Comparison of ENCODE assay signal across 2 cellular contexts in the genomic region with DNA sequence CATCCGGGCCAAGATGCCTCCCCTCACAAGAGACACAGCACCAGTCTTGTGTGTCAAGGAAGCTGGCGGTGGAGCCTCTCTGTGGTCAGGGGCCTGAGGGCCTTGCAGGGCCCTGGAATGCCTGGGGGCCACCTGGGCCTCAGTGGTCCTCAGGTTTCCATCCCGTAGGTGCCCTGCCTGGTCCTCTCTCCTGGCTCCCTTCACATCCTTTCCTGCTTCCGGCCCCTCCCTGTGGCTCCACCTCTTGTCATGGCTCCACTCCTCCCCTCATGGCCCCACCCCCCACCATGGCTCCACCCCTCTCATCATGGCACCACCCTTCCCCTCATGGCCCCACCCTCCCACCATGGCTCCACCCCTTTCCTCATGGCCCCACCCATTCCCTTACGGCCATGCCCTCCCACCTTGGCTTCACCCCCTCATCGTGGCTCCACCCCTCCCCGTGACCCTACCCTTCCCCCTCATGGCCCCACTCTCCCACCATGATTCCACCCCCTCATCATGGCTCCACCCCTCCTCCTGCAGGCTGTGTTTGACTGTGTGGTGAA.
A peak's percentile ranks its signal among the peaks of the same experiment; 100 is the strongest.
TF ChIP-seq lines count a peak whose summit lies in the region.

No MANE protein-coding gene starts in this region.

TF ChIP-seq in HEK293, 187 proteins besides CTCF, POLR2A, EP300 and RAD21 (continues in another document):
- TF ChIP-seq, protein P1, sequence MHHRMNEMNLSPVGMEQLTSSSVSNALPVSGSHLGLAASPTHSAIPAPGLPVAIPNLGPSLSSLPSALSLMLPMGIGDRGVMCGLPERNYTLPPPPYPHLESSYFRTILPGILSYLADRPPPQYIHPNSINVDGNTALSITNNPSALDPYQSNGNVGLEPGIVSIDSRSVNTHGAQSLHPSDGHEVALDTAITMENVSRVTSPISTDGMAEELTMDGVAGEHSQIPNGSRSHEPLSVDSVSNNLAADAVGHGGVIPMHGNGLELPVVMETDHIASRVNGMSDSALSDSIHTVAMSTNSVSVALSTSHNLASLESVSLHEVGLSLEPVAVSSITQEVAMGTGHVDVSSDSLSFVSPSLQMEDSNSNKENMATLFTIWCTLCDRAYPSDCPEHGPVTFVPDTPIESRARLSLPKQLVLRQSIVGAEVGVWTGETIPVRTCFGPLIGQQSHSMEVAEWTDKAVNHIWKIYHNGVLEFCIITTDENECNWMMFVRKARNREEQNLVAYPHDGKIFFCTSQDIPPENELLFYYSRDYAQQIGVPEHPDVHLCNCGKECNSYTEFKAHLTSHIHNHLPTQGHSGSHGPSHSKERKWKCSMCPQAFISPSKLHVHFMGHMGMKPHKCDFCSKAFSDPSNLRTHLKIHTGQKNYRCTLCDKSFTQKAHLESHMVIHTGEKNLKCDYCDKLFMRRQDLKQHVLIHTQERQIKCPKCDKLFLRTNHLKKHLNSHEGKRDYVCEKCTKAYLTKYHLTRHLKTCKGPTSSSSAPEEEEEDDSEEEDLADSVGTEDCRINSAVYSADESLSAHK (tag by site-specific recombination; IDR thresholded peaks at IDR 0.05) = no peak
- TF ChIP-seq GLI2 (tag by site-specific recombination; IDR thresholded peaks at IDR 0.05; ENCODE audit: borderline replicate concordance, low read depth) (no peak), ZNF621 (tag by site-specific recombination; IDR thresholded peaks at IDR 0.05) (no peak), SP2 (tag by site-specific recombination; IDR thresholded peaks at IDR 0.05) (peak; percentile 21; the same call in 1 of the 2 replicates), RBAK (tag by site-specific recombination; IDR thresholded peaks at IDR 0.05) (no peak), ZNF660 (tag by site-specific recombination; IDR thresholded peaks at IDR 0.05) (no peak), ZBTB1 (tag by site-specific recombination; IDR thresholded peaks at IDR 0.05) (no peak), BCL11A (tag by site-specific recombination; IDR thresholded peaks at IDR 0.05; ENCODE audit: low read depth) (no peak), ZNF280C (tag by site-specific recombination; IDR thresholded peaks at IDR 0.05) (no peak), ZNF350 (tag by site-specific recombination; IDR thresholded peaks at IDR 0.05) (no peak)
- TF ChIP-seq, protein P2, sequence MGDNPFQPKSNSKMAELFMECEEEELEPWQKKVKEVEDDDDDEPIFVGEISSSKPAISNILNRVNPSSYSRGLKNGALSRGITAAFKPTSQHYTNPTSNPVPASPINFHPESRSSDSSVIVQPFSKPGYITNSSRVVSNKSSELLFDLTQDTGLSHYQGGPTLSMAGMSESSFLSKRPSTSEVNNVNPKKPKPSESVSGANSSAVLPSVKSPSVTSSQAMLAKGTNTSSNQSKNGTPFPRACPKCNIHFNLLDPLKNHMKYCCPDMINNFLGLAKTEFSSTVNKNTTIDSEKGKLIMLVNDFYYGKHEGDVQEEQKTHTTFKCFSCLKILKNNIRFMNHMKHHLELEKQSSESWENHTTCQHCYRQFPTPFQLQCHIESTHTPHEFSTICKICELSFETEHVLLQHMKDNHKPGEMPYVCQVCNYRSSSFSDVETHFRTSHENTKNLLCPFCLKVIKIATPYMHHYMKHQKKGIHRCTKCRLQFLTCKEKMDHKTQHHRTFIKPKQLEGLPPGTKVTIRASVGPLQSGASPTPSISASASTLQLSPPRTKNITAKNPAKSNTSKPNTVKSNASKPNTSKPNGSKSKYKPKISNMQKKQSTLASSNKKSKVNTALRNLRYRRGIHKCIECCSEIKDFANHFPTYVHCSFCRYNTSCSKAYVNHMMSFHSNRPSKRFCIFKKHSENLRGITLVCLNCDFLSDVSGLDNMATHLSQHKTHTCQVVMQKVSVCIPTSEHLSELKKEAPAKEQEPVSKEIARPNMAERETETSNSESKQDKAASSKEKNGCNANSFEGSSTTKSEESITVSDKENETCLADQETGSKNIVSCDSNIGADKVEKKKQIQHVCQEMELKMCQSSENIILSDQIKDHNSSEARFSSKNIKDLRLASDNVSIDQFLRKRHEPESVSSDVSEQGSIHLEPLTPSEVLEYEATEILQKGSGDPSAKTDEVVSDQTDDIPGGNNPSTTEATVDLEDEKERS (tag by site-specific recombination; IDR thresholded peaks at IDR 0.05) = no peak
- TF ChIP-seq, protein P3, sequence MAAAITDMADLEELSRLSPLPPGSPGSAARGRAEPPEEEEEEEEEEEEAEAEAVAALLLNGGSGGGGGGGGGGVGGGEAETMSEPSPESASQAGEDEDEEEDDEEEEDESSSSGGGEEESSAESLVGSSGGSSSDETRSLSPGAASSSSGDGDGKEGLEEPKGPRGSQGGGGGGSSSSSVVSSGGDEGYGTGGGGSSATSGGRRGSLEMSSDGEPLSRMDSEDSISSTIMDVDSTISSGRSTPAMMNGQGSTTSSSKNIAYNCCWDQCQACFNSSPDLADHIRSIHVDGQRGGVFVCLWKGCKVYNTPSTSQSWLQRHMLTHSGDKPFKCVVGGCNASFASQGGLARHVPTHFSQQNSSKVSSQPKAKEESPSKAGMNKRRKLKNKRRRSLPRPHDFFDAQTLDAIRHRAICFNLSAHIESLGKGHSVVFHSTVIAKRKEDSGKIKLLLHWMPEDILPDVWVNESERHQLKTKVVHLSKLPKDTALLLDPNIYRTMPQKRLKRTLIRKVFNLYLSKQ (tag by site-specific recombination; IDR thresholded peaks at IDR 0.05; ENCODE audit: borderline replicate concordance) = no peak
- TF ChIP-seq, protein P4, sequence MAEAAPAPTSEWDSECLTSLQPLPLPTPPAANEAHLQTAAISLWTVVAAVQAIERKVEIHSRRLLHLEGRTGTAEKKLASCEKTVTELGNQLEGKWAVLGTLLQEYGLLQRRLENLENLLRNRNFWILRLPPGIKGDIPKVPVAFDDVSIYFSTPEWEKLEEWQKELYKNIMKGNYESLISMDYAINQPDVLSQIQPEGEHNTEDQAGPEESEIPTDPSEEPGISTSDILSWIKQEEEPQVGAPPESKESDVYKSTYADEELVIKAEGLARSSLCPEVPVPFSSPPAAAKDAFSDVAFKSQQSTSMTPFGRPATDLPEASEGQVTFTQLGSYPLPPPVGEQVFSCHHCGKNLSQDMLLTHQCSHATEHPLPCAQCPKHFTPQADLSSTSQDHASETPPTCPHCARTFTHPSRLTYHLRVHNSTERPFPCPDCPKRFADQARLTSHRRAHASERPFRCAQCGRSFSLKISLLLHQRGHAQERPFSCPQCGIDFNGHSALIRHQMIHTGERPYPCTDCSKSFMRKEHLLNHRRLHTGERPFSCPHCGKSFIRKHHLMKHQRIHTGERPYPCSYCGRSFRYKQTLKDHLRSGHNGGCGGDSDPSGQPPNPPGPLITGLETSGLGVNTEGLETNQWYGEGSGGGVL (tag by site-specific recombination; IDR thresholded peaks at IDR 0.05) = no peak

TF ChIP-seq in GM12878, 131 proteins besides CTCF, POLR2A, EP300 and RAD21:
- TF ChIP-seq, protein P5, sequence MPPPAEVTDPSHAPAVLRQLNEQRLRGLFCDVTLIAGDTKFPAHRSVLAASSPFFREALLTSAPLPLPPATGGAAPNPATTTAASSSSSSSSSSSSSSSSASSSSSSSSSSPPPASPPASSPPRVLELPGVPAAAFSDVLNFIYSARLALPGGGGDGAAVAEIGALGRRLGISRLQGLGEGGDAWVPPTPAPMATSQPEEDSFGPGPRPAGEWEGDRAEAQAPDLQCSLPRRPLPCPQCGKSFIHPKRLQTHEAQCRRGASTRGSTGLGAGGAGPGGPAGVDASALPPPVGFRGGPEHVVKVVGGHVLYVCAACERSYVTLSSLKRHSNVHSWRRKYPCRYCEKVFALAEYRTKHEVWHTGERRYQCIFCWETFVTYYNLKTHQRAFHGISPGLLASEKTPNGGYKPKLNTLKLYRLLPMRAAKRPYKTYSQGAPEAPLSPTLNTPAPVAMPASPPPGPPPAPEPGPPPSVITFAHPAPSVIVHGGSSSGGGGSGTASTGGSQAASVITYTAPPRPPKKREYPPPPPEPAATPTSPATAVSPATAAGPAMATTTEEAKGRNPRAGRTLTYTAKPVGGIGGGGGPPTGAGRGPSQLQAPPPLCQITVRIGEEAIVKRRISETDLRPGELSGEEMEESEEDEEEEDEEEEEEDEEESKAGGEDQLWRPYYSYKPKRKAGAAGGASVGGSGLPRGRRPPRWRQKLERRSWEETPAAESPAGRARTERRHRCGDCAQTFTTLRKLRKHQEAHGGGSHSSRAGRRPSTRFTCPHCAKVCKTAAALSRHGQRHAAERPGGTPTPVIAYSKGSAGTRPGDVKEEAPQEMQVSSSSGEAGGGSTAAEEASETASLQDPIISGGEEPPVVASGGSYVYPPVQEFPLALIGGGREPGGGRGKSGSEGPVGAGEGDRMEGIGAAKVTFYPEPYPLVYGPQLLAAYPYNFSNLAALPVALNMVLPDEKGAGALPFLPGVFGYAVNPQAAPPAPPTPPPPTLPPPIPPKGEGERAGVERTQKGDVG (CRISPR knock-in tag; IDR thresholded peaks at IDR 0.05) = no peak
TF ChIP-seq in GM12878: peak in this region for 0.
